1 cellular context compared by ENCODE assay signal in the genomic region with DNA sequence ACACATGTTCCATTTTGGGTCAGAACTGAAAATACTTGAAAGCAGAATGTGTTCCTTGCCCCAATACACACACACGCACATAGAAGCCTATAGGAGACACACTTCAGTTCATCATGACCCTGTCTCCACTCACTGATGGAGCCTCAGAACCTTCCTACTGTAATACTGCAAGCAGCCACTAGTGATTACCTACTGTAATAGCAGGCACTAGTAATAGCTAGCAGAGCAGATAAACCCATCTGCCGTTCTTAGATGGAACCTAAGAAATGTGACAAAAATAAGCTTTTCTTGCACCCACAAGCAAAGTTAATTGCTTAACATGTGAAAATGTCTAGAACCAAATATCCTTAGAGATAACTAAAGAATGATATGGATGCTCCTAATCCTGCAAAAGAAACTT.
TF ChIP-seq lines count a peak whose summit lies in the region.

No MANE protein-coding gene starts in this region.

TF ChIP-seq in GM12878, 131 proteins besides CTCF, POLR2A, EP300 and RAD21 (continued from another document):
- TF ChIP-seq, protein P1, sequence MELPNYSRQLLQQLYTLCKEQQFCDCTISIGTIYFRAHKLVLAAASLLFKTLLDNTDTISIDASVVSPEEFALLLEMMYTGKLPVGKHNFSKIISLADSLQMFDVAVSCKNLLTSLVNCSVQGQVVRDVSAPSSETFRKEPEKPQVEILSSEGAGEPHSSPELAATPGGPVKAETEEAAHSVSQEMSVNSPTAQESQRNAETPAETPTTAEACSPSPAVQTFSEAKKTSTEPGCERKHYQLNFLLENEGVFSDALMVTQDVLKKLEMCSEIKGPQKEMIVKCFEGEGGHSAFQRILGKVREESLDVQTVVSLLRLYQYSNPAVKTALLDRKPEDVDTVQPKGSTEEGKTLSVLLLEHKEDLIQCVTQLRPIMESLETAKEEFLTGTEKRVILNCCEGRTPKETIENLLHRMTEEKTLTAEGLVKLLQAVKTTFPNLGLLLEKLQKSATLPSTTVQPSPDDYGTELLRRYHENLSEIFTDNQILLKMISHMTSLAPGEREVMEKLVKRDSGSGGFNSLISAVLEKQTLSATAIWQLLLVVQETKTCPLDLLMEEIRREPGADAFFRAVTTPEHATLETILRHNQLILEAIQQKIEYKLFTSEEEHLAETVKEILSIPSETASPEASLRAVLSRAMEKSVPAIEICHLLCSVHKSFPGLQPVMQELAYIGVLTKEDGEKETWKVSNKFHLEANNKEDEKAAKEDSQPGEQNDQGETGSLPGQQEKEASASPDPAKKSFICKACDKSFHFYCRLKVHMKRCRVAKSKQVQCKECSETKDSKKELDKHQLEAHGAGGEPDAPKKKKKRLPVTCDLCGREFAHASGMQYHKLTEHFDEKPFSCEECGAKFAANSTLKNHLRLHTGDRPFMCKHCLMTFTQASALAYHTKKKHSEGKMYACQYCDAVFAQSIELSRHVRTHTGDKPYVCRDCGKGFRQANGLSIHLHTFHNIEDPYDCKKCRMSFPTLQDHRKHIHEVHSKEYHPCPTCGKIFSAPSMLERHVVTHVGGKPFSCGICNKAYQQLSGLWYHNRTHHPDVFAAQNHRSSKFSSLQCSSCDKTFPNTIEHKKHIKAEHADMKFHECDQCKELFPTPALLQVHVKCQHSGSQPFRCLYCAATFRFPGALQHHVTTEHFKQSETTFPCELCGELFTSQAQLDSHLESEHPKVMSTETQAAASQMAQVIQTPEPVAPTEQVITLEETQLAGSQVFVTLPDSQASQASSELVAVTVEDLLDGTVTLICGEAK (IDR thresholded peaks at IDR 0.05; ENCODE audit: borderline replicate concordance), result no peak
- TF ChIP-seq, protein P2, sequence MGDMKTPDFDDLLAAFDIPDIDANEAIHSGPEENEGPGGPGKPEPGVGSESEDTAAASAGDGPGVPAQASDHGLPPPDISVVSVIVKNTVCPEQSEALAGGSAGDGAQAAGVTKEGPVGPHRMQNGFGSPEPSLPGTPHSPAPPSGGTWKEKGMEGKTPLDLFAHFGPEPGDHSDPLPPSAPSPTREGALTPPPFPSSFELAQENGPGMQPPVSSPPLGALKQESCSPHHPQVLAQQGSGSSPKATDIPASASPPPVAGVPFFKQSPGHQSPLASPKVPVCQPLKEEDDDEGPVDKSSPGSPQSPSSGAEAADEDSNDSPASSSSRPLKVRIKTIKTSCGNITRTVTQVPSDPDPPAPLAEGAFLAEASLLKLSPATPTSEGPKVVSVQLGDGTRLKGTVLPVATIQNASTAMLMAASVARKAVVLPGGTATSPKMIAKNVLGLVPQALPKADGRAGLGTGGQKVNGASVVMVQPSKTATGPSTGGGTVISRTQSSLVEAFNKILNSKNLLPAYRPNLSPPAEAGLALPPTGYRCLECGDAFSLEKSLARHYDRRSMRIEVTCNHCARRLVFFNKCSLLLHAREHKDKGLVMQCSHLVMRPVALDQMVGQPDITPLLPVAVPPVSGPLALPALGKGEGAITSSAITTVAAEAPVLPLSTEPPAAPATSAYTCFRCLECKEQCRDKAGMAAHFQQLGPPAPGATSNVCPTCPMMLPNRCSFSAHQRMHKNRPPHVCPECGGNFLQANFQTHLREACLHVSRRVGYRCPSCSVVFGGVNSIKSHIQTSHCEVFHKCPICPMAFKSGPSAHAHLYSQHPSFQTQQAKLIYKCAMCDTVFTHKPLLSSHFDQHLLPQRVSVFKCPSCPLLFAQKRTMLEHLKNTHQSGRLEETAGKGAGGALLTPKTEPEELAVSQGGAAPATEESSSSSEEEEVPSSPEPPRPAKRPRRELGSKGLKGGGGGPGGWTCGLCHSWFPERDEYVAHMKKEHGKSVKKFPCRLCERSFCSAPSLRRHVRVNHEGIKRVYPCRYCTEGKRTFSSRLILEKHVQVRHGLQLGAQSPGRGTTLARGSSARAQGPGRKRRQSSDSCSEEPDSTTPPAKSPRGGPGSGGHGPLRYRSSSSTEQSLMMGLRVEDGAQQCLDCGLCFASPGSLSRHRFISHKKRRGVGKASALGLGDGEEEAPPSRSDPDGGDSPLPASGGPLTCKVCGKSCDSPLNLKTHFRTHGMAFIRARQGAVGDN (IDR thresholded peaks at IDR 0.05), result no peak
- no peak for TF ChIP-seq CREM (IDR thresholded peaks at IDR 0.05; ENCODE audit: low read depth)
- TF ChIP-seq, protein P3, sequence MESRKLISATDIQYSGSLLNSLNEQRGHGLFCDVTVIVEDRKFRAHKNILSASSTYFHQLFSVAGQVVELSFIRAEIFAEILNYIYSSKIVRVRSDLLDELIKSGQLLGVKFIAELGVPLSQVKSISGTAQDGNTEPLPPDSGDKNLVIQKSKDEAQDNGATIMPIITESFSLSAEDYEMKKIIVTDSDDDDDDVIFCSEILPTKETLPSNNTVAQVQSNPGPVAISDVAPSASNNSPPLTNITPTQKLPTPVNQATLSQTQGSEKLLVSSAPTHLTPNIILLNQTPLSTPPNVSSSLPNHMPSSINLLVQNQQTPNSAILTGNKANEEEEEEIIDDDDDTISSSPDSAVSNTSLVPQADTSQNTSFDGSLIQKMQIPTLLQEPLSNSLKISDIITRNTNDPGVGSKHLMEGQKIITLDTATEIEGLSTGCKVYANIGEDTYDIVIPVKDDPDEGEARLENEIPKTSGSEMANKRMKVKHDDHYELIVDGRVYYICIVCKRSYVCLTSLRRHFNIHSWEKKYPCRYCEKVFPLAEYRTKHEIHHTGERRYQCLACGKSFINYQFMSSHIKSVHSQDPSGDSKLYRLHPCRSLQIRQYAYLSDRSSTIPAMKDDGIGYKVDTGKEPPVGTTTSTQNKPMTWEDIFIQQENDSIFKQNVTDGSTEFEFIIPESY (IDR thresholded peaks at IDR 0.05), result no peak
- TF ChIP-seq, protein P4, sequence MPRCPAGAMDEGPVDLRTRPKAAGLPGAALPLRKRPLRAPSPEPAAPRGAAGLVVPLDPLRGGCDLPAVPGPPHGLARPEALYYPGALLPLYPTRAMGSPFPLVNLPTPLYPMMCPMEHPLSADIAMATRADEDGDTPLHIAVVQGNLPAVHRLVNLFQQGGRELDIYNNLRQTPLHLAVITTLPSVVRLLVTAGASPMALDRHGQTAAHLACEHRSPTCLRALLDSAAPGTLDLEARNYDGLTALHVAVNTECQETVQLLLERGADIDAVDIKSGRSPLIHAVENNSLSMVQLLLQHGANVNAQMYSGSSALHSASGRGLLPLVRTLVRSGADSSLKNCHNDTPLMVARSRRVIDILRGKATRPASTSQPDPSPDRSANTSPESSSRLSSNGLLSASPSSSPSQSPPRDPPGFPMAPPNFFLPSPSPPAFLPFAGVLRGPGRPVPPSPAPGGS (IDR thresholded peaks at IDR 0.05; ENCODE audit: borderline replicate concordance, insufficient read depth, low read depth, low read length, poor library complexity, severe bottlenecking), result no peak
- TF ChIP-seq, protein P5, sequence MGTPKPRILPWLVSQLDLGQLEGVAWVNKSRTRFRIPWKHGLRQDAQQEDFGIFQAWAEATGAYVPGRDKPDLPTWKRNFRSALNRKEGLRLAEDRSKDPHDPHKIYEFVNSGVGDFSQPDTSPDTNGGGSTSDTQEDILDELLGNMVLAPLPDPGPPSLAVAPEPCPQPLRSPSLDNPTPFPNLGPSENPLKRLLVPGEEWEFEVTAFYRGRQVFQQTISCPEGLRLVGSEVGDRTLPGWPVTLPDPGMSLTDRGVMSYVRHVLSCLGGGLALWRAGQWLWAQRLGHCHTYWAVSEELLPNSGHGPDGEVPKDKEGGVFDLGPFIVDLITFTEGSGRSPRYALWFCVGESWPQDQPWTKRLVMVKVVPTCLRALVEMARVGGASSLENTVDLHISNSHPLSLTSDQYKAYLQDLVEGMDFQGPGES (IDR thresholded peaks at IDR 0.05), result no peak
- TF ChIP-seq, protein P6, sequence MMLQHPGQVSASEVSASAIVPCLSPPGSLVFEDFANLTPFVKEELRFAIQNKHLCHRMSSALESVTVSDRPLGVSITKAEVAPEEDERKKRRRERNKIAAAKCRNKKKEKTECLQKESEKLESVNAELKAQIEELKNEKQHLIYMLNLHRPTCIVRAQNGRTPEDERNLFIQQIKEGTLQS (IDR thresholded peaks at IDR 0.05; ENCODE audit: borderline replicate concordance, extremely low read depth, low read depth, low read length), result no peak
- no peak for TF ChIP-seq RFX5 (IDR thresholded peaks at IDR 0.05; ENCODE audit: low read depth, low read length)
- TF ChIP-seq, protein P7, sequence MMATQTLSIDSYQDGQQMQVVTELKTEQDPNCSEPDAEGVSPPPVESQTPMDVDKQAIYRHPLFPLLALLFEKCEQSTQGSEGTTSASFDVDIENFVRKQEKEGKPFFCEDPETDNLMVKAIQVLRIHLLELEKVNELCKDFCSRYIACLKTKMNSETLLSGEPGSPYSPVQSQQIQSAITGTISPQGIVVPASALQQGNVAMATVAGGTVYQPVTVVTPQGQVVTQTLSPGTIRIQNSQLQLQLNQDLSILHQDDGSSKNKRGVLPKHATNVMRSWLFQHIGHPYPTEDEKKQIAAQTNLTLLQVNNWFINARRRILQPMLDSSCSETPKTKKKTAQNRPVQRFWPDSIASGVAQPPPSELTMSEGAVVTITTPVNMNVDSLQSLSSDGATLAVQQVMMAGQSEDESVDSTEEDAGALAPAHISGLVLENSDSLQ (IDR thresholded peaks at IDR 0.05), result no peak
